Comparison of ENCODE assay signal across 29 cellular contexts in genomic region chr7:144032483-144032882, GRCh38. TPM values are rescaled to one million over a fixed set of nuclear protein-coding genes. Genes with fewer than 3 reads are reported as not detected.
"Had no signal": no experiment of that assay in that cellular context is flagged by ENCODE, and none has a peak within 500 bp of the region (broad histone marks: within the 10 kb centered on the region; RNA-seq: fewer than 3 reads in every experiment).

No MANE protein-coding gene starts in this region.

- H3K4me3 ChIP-seq: left lung, lower lobe of right lung, pancreas, prostate gland, sigmoid colon, stomach, thoracic aorta, tibial artery, upper lobe of right lung had no signal

- H3K36me3 ChIP-seq: left lung, lower lobe of right lung, pancreas, prostate gland, sigmoid colon, stomach, thoracic aorta, tibial artery, upper lobe of right lung had no signal

- H3K4me3 Mint-ChIP-seq: naive thymus-derived CD8-positive, alpha-beta T cell; nephron; neural crest cell; stimulated activated naive B cell treated with anti-CD40 and anti-IgM and Interleukin-4, amounts not matched to agents 10 μg/mL and 1 μg/mL and 100 μg/mL, for 72 hours had no signal

- FAIRE-seq: kidney, small intestine, urothelium cell line had no signal

- DNase-seq: hippocampal formation; kidney; left colon; left lung; lower lobe of right lung; mammary epithelial cell; naive thymus-derived CD8-positive, alpha-beta T cell; nucleus accumbens; pancreas; posterior cingulate gyrus; retina; right cardiac atrium; sigmoid colon; stimulated activated CD4-positive, alpha-beta T cell treated with anti-CD3 and anti-CD28 coated beads, Interleukin-1b, Interleukin-23, amount 100 ng/mL, for 48 hours; stimulated activated CD4-positive, alpha-beta T cell treated with anti-CD3 and anti-CD28 coated beads, Interleukin-4, amount 100 ng/mL, for 1 hour; stimulated activated naive B cell treated with anti-CD40 and anti-IgM and Interleukin-4, amounts not matched to agents 10 μg/mL and 1 μg/mL and 100 μg/mL, for 72 hours; stimulated activated naive CD8-positive, alpha-beta T cell treated with anti-CD3 and anti-CD28 coated beads, Interleukin-15, Interleukin-2, amounts not matched to agents 100 U/mL and 50 U/mL, for 24 hours; stomach; tibial artery; upper lobe of right lung had no signal

- ATAC-seq: left lung; lower lobe of right lung; naive thymus-derived CD8-positive, alpha-beta T cell; pancreas; right cardiac atrium; stimulated activated naive B cell treated with anti-CD40 and anti-IgM and Interleukin-4, amounts not matched to agents 10 μg/mL and 1 μg/mL and 100 μg/mL, for 72 hours; stimulated activated naive CD8-positive, alpha-beta T cell treated with anti-CD3 and anti-CD28 coated beads, Interleukin-15, Interleukin-2, amounts not matched to agents 100 U/mL and 50 U/mL, for 24 hours; upper lobe of right lung had no signal

- H3K27ac Mint-ChIP-seq: naive thymus-derived CD8-positive, alpha-beta T cell; nephron; stimulated activated naive B cell treated with anti-CD40 and anti-IgM and Interleukin-4, amounts not matched to agents 10 μg/mL and 1 μg/mL and 100 μg/mL, for 72 hours had no signal

- H3K4me1 Mint-ChIP-seq: naive thymus-derived CD8-positive, alpha-beta T cell; nephron; neural crest cell had no signal

- H3K27ac ChIP-seq: left lung, lower lobe of right lung, pancreas, prostate gland, sigmoid colon, stomach, thoracic aorta, tibial artery, upper lobe of right lung had no signal

- H3K9me3 ChIP-seq: left lung, lower lobe of right lung, pancreas, prostate gland, sigmoid colon, stomach, thoracic aorta, tibial artery, upper lobe of right lung had no signal

- H3K4me1 ChIP-seq: left lung, pancreas, prostate gland, sigmoid colon, stomach, upper lobe of right lung had no signal

- H3K36me3 Mint-ChIP-seq: naive thymus-derived CD8-positive, alpha-beta T cell; stimulated activated naive B cell treated with anti-CD40 and anti-IgM and Interleukin-4, amounts not matched to agents 10 μg/mL and 1 μg/mL and 100 μg/mL, for 72 hours had no signal

- H3K27me3 ChIP-seq: left lung, pancreas, sigmoid colon, stomach, tibial artery, upper lobe of right lung had no signal

- H3K9me3 Mint-ChIP-seq: naive thymus-derived CD8-positive, alpha-beta T cell; nephron; neural crest cell; stimulated activated naive B cell treated with anti-CD40 and anti-IgM and Interleukin-4, amounts not matched to agents 10 μg/mL and 1 μg/mL and 100 μg/mL, for 72 hours had no signal

RNA-seq across cellular contexts. Expression of gene OR2A5, which starts 16.3 kb away (rescaled TPM):
- total RNA-seq: kidney; left colon; left lung; lower lobe of right lung; mammary epithelial cell; mucosa of gallbladder; naive thymus-derived CD8-positive, alpha-beta T cell; neural crest cell; osteoblast; pancreas; prostate gland; right cardiac atrium; sigmoid colon; stomach; thoracic aorta; upper lobe of right lung had no signal
- polyA plus RNA-seq: liver, mammary epithelial cell, pancreas, right cardiac atrium, sigmoid colon, small intestine, stomach had no signal

RNA-seq across cellular contexts. Expression of gene OR6B1, which starts 32.4 kb away (rescaled TPM):
- total RNA-seq: kidney; left colon; left lung; lower lobe of right lung; mammary epithelial cell; mucosa of gallbladder; naive thymus-derived CD8-positive, alpha-beta T cell; neural crest cell; osteoblast; pancreas; prostate gland; right cardiac atrium; sigmoid colon; stomach; thoracic aorta; upper lobe of right lung had no signal
- polyA plus RNA-seq: liver; mammary epithelial cell; naive thymus-derived CD8-positive, alpha-beta T cell; pancreas; right cardiac atrium; sigmoid colon; small intestine; stomach had no signal

RNA-seq across cellular contexts. Expression of gene OR2A25, which starts 37.1 kb away (rescaled TPM):
- total RNA-seq: kidney; left colon; left lung; liver; lower lobe of right lung; mammary epithelial cell; mucosa of gallbladder; naive thymus-derived CD8-positive, alpha-beta T cell; neural crest cell; osteoblast; pancreas; prostate gland; right cardiac atrium; sigmoid colon; stomach; thoracic aorta; upper lobe of right lung had no signal
- polyA plus RNA-seq: liver; mammary epithelial cell; naive thymus-derived CD8-positive, alpha-beta T cell; right cardiac atrium; sigmoid colon; small intestine; stomach had no signal

RNA-seq across cellular contexts. Expression of gene OR2A12, which starts 53.6 kb away (rescaled TPM):
- total RNA-seq: kidney; left colon; left lung; liver; lower lobe of right lung; mammary epithelial cell; mucosa of gallbladder; naive thymus-derived CD8-positive, alpha-beta T cell; neural crest cell; osteoblast; pancreas; prostate gland; right cardiac atrium; sigmoid colon; stomach; thoracic aorta; upper lobe of right lung had no signal
- polyA plus RNA-seq: liver; mammary epithelial cell; naive thymus-derived CD8-positive, alpha-beta T cell; pancreas; right cardiac atrium; sigmoid colon; small intestine; stomach had no signal
